8 cellular contexts compared by ENCODE assay signal in genomic region chr3:31918179-31919165, GRCh38.
DNase-seq lines count a peak whose midpoint lies in the region; ATAC-seq and TF ChIP-seq lines count a peak whose summit lies in the region.

No MANE protein-coding gene starts in this region.

- H3K27ac ChIP-seq in heart left ventricle: peak overlapping the region in 5 of 12 donors; percentile 1 to 46 (median 33)
- H3K27ac ChIP-seq in thyroid gland: peak overlapping the region; percentile 21 to 74 (median 40)
- H3K27ac ChIP-seq in gastrocnemius medialis: peak overlapping the region in 2 of 4 donors; percentile 19 to 43

- no peak for TF ChIP-seq POLR2A in heart left ventricle (IDR thresholded peaks at IDR 0.05)
- no peak for TF ChIP-seq POLR2A in thyroid gland (IDR thresholded peaks at IDR 0.05)
- no peak for TF ChIP-seq POLR2A in gastrocnemius medialis (IDR thresholded peaks at IDR 0.05)

- ATAC-seq in heart left ventricle (peak in 1 of 4 donors; percentile 28), Right ventricle myocardium superior (ENCODE audit: poor library complexity) (no peak), HG03139 (IDR thresholded peaks at IDR 0.05; ENCODE audit: unreplicated experiment) (peak; percentile 59), gastrocnemius medialis (no peak)

- in situ Hi-C loops in gastrocnemius medialis (cut with MboI; ENCODE audit: low sequenced_read_pairs in 4 of 4): no loop called here

- 69 to 76% (median 72%) methylated on average over 5 of the region's 5 CpGs for WGBS in heart left ventricle, 4 donors
- WGBS in thyroid gland, 2 donors: 73 to 82% methylated on average over 5 of the region's 5 CpGs

- H3K4me3 ChIP-seq in heart left ventricle (peak overlapping the region in 7 of 12 donors; percentile 2 to 38 (median 13)), cardiac fibroblast (replicated peaks in 1 of 2; ENCODE audit: low read depth in 2 of 2, low read length in 2 of 2) (no peak overlapping the region), thyroid gland (replicated peaks in 1 of 3) (no peak overlapping the region), gastrocnemius medialis (peak overlapping the region in 1 of 4 donors; percentile 1)

- TF ChIP-seq CTCF in heart left ventricle (IDR thresholded peaks at IDR 0.05): no peak
- no peak for TF ChIP-seq CTCF in cardiac fibroblast (IDR thresholded peaks at IDR 0.05; ENCODE audit: low read depth, low read length)
- no peak for TF ChIP-seq CTCF in thyroid gland (IDR thresholded peaks at IDR 0.05)
- no peak for TF ChIP-seq CTCF in gastrocnemius medialis (IDR thresholded peaks at IDR 0.05 in 4 of 5, conservative IDR thresholded peaks at IDR 0.05 in 1 of 5)

- no peaks in the 10 kb centered on the region for H3K36me3 ChIP-seq in heart left ventricle
- no peaks in the 10 kb centered on the region for H3K36me3 ChIP-seq in thyroid gland
- no peaks in the 10 kb centered on the region for H3K36me3 ChIP-seq in gastrocnemius medialis

- H3K27me3 ChIP-seq in heart left ventricle: no peaks in the 10 kb centered on the region
- no peaks in the 10 kb centered on the region for H3K27me3 ChIP-seq in thyroid gland
- no peaks in the 10 kb centered on the region for H3K27me3 ChIP-seq in gastrocnemius medialis

- intact Hi-C loops in heart left ventricle (cut with DNase I) (no loop called here), Right ventricle myocardium superior (cut with DNase I) (no loop called here), thyroid gland (cut with DNase I) (no loop called here), gastrocnemius medialis (cut with DNase I; ENCODE audit: low total_unique reads) (no loop called here)

- H3K4me1 ChIP-seq in heart left ventricle: peaks cover 0 to 22% (median 10%) of the 10 kb centered on the region in 12 donors
- peaks cover 24 to 32% of the 10 kb centered on the region in 2 donors for H3K4me1 ChIP-seq in thyroid gland
- no peaks in the 10 kb centered on the region for H3K4me1 ChIP-seq in gastrocnemius medialis

- H3K9me3 ChIP-seq in heart left ventricle (peaks cover 0 to 19% (median 9%) of the 10 kb centered on the region in 12 donors), thyroid gland (no peaks in the 10 kb centered on the region), gastrocnemius medialis (no peaks in the 10 kb centered on the region)

- DNase-seq in heart left ventricle: no peak
- no peak for DNase-seq in Right ventricle myocardium superior
- peak; percentile 24 to 34 for DNase-seq in cardiac fibroblast (ENCODE audit: low read depth in 2 of 2)
- DNase-seq in thyroid gland: no peak
- DNase-seq in gastrocnemius medialis: no peak
- no peak for DNase-seq in kidney glomerular epithelial cell (lab: John Stamatoyannopoulos, UW)
- DNase-seq in UCSD-AML1 (lab: John Stamatoyannopoulos, UW; ENCODE audit: unreplicated experiment): no peak

Comparison
In these comparisons a context has a peak if more than half of its experiments do, and no peak if none do; other contexts are left out.
1. DNase-seq: peak in cardiac fibroblast (2 of 2); none in heart left ventricle (0 of 5), Right ventricle myocardium superior (single experiment), thyroid gland (0 of 2), gastrocnemius medialis (0 of 2), kidney glomerular epithelial cell (single experiment) and UCSD-AML1 (single experiment).
2. H3K4me3 ChIP-seq: peak in heart left ventricle (7 of 12); none in cardiac fibroblast (0 of 2) and thyroid gland (0 of 3).